In the genomic region with DNA sequence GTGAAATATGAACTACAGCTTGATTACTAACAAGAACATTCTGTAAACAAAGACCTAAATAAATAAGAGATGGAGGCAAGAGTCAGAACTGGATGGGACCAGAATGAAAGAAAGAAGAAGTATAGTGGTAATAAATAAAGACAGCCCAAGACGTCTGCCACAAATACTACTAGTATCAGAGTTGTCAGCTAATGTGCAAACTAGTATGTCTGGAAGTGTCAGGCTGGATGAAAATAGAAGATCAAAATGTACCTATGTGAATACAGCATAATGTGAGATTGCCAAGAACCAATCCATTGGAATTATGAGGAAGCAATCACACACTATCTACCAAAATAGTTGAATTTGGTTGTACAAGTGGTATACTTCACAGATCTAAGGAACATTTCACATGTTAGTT, we compare ENCODE assay signal across 7 cellular contexts.
"Had no signal": no experiment of that assay in that cellular context is flagged by ENCODE, and none has a peak within 500 bp of the region (broad histone marks: within the 10 kb centered on the region; RNA-seq: fewer than 3 reads in every experiment).

No MANE protein-coding gene starts in this region.

- H3K4me3 ChIP-seq: K562 had no signal

- H3K27ac ChIP-seq: HL-60 had no signal

- ATAC-seq: HepG2, K562 had no signal

- DNase-seq: IMR-90, KBM-7, KG1 had no signal

- FAIRE-seq: HepG2, HTR-8/SVneo had no signal
